Comparison of ENCODE assay signal across 8 cellular contexts in genomic region chr1:244449936-244450508, GRCh38. TPM values are rescaled to one million over a fixed set of nuclear protein-coding genes. Genes with fewer than 3 reads are reported as not detected.
DNase-seq lines count a peak whose midpoint lies in the region; ATAC-seq and TF ChIP-seq lines count a peak whose summit lies in the region.

No MANE protein-coding gene starts in this region.

- H3K36me3 Mint-ChIP-seq in natural killer cell treated with Interleukin-12 subunit alpha and Interleukin-12 subunit beta and Interleukin-15 and Interleukin-18, amount 100 ng/mL, for 72 hours: peaks cover 17% of the 10 kb centered on the region

- DNase-seq in BE2C (no peak), caudate nucleus (lab: John Stamatoyannopoulos, UW) (no peak), GM10266 (ENCODE audit: extremely low spot score) (no peak), DMS153 (lab: John Stamatoyannopoulos, UW) (no peak), activated gamma-delta T cell (lab: John Stamatoyannopoulos, UW) (no peak)
- no peak for DNase-seq in natural killer cell treated with Interleukin-12 subunit alpha and Interleukin-12 subunit beta and Interleukin-15 and Interleukin-18, amount 100 ng/mL, for 72 hours (ENCODE audit: low spot score)

- H3K9me3 Mint-ChIP-seq in natural killer cell treated with Interleukin-12 subunit alpha and Interleukin-12 subunit beta and Interleukin-15 and Interleukin-18, amount 100 ng/mL, for 72 hours: peaks cover 3% of the 10 kb centered on the region

- 0 out of 2 replicates have a peak overlapping the region, but pooled peaks have one; percentile 88 for H3K9ac ChIP-seq in HUES64 (ENCODE audit: low read depth, low read length)

- peak overlapping the region; percentile 91 for H3K4me3 ChIP-seq in BE2C (ENCODE audit: low read depth, low read length)
- peak overlapping the region; percentile 94 for H3K4me3 ChIP-seq in HUES64 (ENCODE audit: low read length)

- H3K4me3 Mint-ChIP-seq in natural killer cell treated with Interleukin-12 subunit alpha and Interleukin-12 subunit beta and Interleukin-15 and Interleukin-18, amount 100 ng/mL, for 72 hours: peak overlapping the region; percentile 95

- no peak for ATAC-seq in natural killer cell treated with Interleukin-12 subunit alpha and Interleukin-12 subunit beta and Interleukin-15 and Interleukin-18, amount 100 ng/mL, for 72 hours
- ATAC-seq in GM19463 (IDR thresholded peaks at IDR 0.05; ENCODE audit: unreplicated experiment): no peak

- H3K27ac Mint-ChIP-seq in natural killer cell treated with Interleukin-12 subunit alpha and Interleukin-12 subunit beta and Interleukin-15 and Interleukin-18, amount 100 ng/mL, for 72 hours: peak overlapping the region; percentile 76 to 94

- TF ChIP-seq CTCF in BE2C (IDR thresholded peaks at IDR 0.05; ENCODE audit: low read depth, low read length) (no peak), GM10266 (IDR thresholded peaks at IDR 0.05; ENCODE audit: control insufficient read depth, insufficient read depth, low read depth, missing control alignments) (no peak)

- 31% methylated on average over 8 of the region's 8 CpGs for WGBS in HUES64

- H3K9me3 ChIP-seq in BE2C (no peaks in the 10 kb centered on the region), HUES64 (ENCODE audit: insufficient read depth, low read depth, low read length) (no peaks in the 10 kb centered on the region)

- peaks cover 44 to 55% of the 10 kb centered on the region in 2 donors for H3K4me1 Mint-ChIP-seq in natural killer cell treated with Interleukin-12 subunit alpha and Interleukin-12 subunit beta and Interleukin-15 and Interleukin-18, amount 100 ng/mL, for 72 hours (ENCODE audit: low read depth in 2 of 2)

- H3K36me3 ChIP-seq in BE2C: peaks cover 13% of the 10 kb centered on the region
- peaks cover 20% of the 10 kb centered on the region for H3K36me3 ChIP-seq in HUES64 (ENCODE audit: insufficient read depth, low read length)

- H3K27me3 ChIP-seq in BE2C (no peaks in the 10 kb centered on the region), HUES64 (ENCODE audit: insufficient read depth, low read length) (no peaks in the 10 kb centered on the region)

- H3K27ac ChIP-seq in HUES64 (ENCODE audit: low read depth, low read length): no peak overlapping the region
- peak overlapping the region; percentile 96 for H3K27ac ChIP-seq in caudate nucleus (ENCODE audit: low read depth, low read length)

- H3K27me3 Mint-ChIP-seq in natural killer cell treated with Interleukin-12 subunit alpha and Interleukin-12 subunit beta and Interleukin-15 and Interleukin-18, amount 100 ng/mL, for 72 hours: no peaks in the 10 kb centered on the region

- H3K4me1 ChIP-seq in BE2C (peaks cover 15% of the 10 kb centered on the region), HUES64 (ENCODE audit: insufficient read depth, low read length) (peaks cover 69% of the 10 kb centered on the region)

RNA-seq across cellular contexts. Expression of gene ADSS2, which starts 1.7 kb away (rescaled TPM):
- polyA plus RNA-seq in BE2C (2012; ENCODE audit: insufficient read depth, insufficient read length, low read depth): 24.6 TPM
- 51.4 TPM for polyA plus RNA-seq in HUES64 (2013, experiment 1 of 2)
- 50.2 TPM for polyA plus RNA-seq in HUES64 (2013, experiment 2 of 2)
- 10 to 100 TPM; 45.0 to 51.0 TPM for total RNA-seq in natural killer cell treated with Interleukin-12 subunit alpha and Interleukin-12 subunit beta and Interleukin-15 and Interleukin-18, amount 100 ng/mL, for 72 hours

RNA-seq across cellular contexts. Expression of gene CATSPERE, which starts 11.1 kb away (rescaled TPM):
- polyA plus RNA-seq in BE2C (2012; ENCODE audit: insufficient read depth, insufficient read length, low read depth): not detected
- polyA plus RNA-seq in HUES64 (2013, experiment 1 of 2): not detected
- polyA plus RNA-seq in HUES64 (2013, experiment 2 of 2): not detected
- under 1 TPM; 0.64 to 0.78 TPM for total RNA-seq in natural killer cell treated with Interleukin-12 subunit alpha and Interleukin-12 subunit beta and Interleukin-15 and Interleukin-18, amount 100 ng/mL, for 72 hours
